ENCODE assay signal across 8 cellular contexts in the genomic region with DNA sequence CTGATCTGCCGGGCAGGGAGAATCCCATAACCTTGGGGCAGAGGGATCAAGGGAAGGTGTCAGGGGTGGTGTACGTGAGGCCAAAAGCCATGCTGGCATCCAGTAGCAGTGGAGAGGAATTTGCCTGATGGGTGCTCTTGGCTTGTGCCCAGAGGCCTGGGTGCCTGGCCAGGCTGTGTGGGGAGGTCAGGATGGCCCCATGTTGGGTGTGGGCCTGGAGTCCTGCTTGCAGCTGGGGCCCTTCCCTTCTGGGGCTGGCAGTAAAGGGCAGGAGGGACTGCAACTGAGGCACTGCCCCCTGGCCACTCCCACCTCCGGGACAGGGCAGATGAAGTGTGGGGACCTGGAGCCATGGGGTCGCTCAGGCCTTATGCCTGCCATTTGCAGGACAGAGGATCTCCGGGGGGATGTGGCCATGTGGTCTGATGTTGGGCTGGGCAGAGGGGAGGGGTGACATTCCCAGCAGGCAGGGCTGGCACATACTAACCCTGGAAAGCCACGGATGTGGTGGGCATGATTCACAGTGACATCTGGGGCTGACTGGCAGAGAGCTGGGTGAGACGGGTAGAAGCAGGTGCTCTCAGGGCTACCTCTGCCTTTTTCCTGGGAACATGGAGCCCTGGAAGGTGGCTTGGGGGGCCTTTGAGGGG. TPM values are rescaled to one million over a fixed set of nuclear protein-coding genes. Genes with fewer than 3 reads are reported as not detected.
DNase-seq lines count a peak whose midpoint lies in the region; ATAC-seq and FAIRE-seq lines count a peak whose summit lies in the region.

No MANE protein-coding gene starts in this region.

- H3K9me3 Mint-ChIP-seq in activated T-helper 17 cell treated with anti-CD3 and anti-CD28 coated beads, Interleukin-2, amount 50 U/mL, for 72 hours = no peaks in the 10 kb centered on the region
- H3K9me3 Mint-ChIP-seq in memory B cell = no peaks in the 10 kb centered on the region

- H3K9me3 ChIP-seq in MG63 = no peaks in the 10 kb centered on the region

- H3K4me1 Mint-ChIP-seq in activated T-helper 17 cell treated with anti-CD3 and anti-CD28 coated beads, Interleukin-2, amount 50 U/mL, for 72 hours = peaks cover 6% of the 10 kb centered on the region
- peaks cover 70% of the 10 kb centered on the region for H3K4me1 Mint-ChIP-seq in memory B cell

- H3K36me3 ChIP-seq in MG63 = no peaks in the 10 kb centered on the region

- H3K27me3 ChIP-seq in MG63 = no peaks in the 10 kb centered on the region

- no peaks in the 10 kb centered on the region for H3K27me3 Mint-ChIP-seq in activated T-helper 17 cell treated with anti-CD3 and anti-CD28 coated beads, Interleukin-2, amount 50 U/mL, for 72 hours
- no peaks in the 10 kb centered on the region for H3K27me3 Mint-ChIP-seq in memory B cell

- no peak overlapping the region for H3K4me3 ChIP-seq in MG63

- FAIRE-seq in frontal cortex (lab: Jason Lieb, UNC) = no peak

- peak overlapping the region; percentile 99 for H3K27ac Mint-ChIP-seq in activated T-helper 17 cell treated with anti-CD3 and anti-CD28 coated beads, Interleukin-2, amount 50 U/mL, for 72 hours
- H3K27ac Mint-ChIP-seq in memory B cell = peak overlapping the region; percentile 98

- ATAC-seq in activated T-helper 17 cell treated with anti-CD3 and anti-CD28 coated beads, Interleukin-2, amount 50 U/mL, for 72 hours (replicated peaks) = peak; percentile 15
- no peak for ATAC-seq in memory B cell (ENCODE audit: low read depth)
- ATAC-seq in HG02981 (IDR thresholded peaks at IDR 0.05; ENCODE audit: unreplicated experiment) = no peak

- peak overlapping the region; percentile 92 for H3K4me3 Mint-ChIP-seq in activated T-helper 17 cell treated with anti-CD3 and anti-CD28 coated beads, Interleukin-2, amount 50 U/mL, for 72 hours
- H3K4me3 Mint-ChIP-seq in memory B cell = peak overlapping the region; percentile 92

- H3K36me3 Mint-ChIP-seq in activated T-helper 17 cell treated with anti-CD3 and anti-CD28 coated beads, Interleukin-2, amount 50 U/mL, for 72 hours (ENCODE audit: low read depth) = peaks cover 91% of the 10 kb centered on the region
- peaks cover 2% of the 10 kb centered on the region for H3K36me3 Mint-ChIP-seq in memory B cell

- DNase-seq in A172 (ENCODE audit: low spot score) (peak; percentile 89), MG63 (peak; percentile 75), memory B cell (ENCODE audit: low spot score in 2 of 2) (no peak), frontal cortex (ENCODE audit: low spot score in 2 of 2) (no peak), T1000 (lab: John Stamatoyannopoulos, UW) (no peak), iPS-NIHi11 (ENCODE audit: low spot score) (no peak)

RNA-seq across cellular contexts. Expression of gene FMNL1, which starts 3.5 kb away (rescaled TPM):
- 36.3 and 44.8 TPM in 2 replicates for total RNA-seq in A172 (2014; rRNA removed; shearing (Covaris generic))
- 4.3 and 9.0 TPM in 2 replicates for total RNA-seq in MG63 (2014; rRNA removed; shearing (Covaris generic); ENCODE audit: low replicate concordance)
- total RNA-seq in activated T-helper 17 cell treated with anti-CD3 and anti-CD28 coated beads, Interleukin-2, amount 50 U/mL, for 72 hours = 100 to 1,000 TPM; 262 to 496 TPM
- total RNA-seq in frontal cortex = 4.1 TPM

RNA-seq across cellular contexts. Expression of gene SPATA32, which starts 36.7 kb away (rescaled TPM):
- total RNA-seq in A172 (2014; rRNA removed; shearing (Covaris generic)) = not detected in 2 replicates
- total RNA-seq in MG63 (2014; rRNA removed; shearing (Covaris generic); ENCODE audit: low replicate concordance) = not detected in 2 replicates
- total RNA-seq in activated T-helper 17 cell treated with anti-CD3 and anti-CD28 coated beads, Interleukin-2, amount 50 U/mL, for 72 hours = under 1 TPM; 0.13 to 0.32 TPM
- not detected for total RNA-seq in frontal cortex

Comparison
In these comparisons a context has a peak if more than half of its experiments do, and no peak if none do; other contexts are left out.
1. DNase-seq: peak in A172 (single experiment) and MG63 (single experiment); none in memory B cell (0 of 2), frontal cortex (0 of 2), T1000 (single experiment) and iPS-NIHi11 (single experiment).